Comparison of ENCODE assay signal across 17 cellular contexts in the genomic region with DNA sequence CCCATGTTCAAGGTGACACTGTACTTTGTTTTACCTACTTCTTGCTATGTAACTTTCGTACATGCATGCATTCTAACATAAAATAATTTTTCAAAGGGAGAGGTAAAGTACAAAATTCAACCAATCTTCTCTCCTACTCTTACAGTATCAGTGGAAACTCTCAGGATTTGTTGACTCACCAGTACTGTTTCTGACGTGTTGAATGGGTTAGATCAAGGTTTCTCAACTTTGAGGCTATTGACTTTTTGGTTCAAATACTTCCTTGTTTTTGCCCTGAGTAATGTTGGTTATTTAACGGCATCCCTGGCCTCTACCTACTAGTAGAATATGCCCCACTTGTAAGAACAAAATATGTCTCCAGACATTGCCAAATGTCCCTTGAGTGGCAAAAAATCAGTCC.
DNase-seq lines count a peak whose midpoint lies in the region; ATAC-seq, FAIRE-seq and TF ChIP-seq lines count a peak whose summit lies in the region.
"Had no signal": no experiment of that assay in that cellular context is flagged by ENCODE, and none has a peak within 500 bp of the region (broad histone marks: within the 10 kb centered on the region; RNA-seq: fewer than 3 reads in every experiment).

No MANE protein-coding gene starts in this region.

- FAIRE-seq in bronchial epithelial cell (lab: Jason Lieb, UNC) = no peak

- intact Hi-C loops in mammary epithelial cell (cut with micrococcal nuclease) = no loop called here
- intact Hi-C loops in MCF 10A (cut with micrococcal nuclease) = no loop called here

- H3K9ac ChIP-seq in mammary epithelial cell (ENCODE audit: insufficient read depth, low read length) = no peak overlapping the region
- H3K9ac ChIP-seq: BLaER1 had no signal

- H3K27ac ChIP-seq in mammary epithelial cell (ENCODE audit: insufficient read depth, low read depth, low read length) = no peak overlapping the region
- H3K27ac ChIP-seq: BLaER1 had no signal

- CTCF ChIA-PET in mammary epithelial cell (lab: Charles Lee; ENCODE audit: low non-redundant PET) (no interaction called here), MCF 10A (lab: Yijun Ruan, JAX) (no interaction called here)

- H3K36me3 ChIP-seq in mammary epithelial cell (ENCODE audit: insufficient read depth, low read length) (no peaks in the 10 kb centered on the region), bronchial epithelial cell (ENCODE audit: control insufficient read depth, insufficient read depth, low read length) (no peaks in the 10 kb centered on the region)
- H3K36me3 ChIP-seq: BLaER1 had no signal

- H3K36me3 Mint-ChIP-seq in MCF 10A (ENCODE audit: insufficient read depth, unreplicated experiment) = no peaks in the 10 kb centered on the region
- H3K36me3 Mint-ChIP-seq: CD14-positive monocyte; CD4-positive, alpha-beta memory T cell had no signal

- H3K9me3 ChIP-seq in mammary epithelial cell (replicated peaks; ENCODE audit: insufficient read depth, low read length) = no peaks in the 10 kb centered on the region
- H3K9me3 ChIP-seq: BLaER1 had no signal

- H3K9me3 Mint-ChIP-seq in MCF 10A (ENCODE audit: unreplicated experiment) = peaks cover 14% of the 10 kb centered on the region
- H3K9me3 Mint-ChIP-seq: HFFc6 had no signal

- dilution Hi-C loops in mammary epithelial cell (cut with HindIII; ENCODE audit: low sequenced_read_pairs) = no loop called here

- H3K4me3 Mint-ChIP-seq in MCF 10A (ENCODE audit: unreplicated experiment) = no peak overlapping the region
- H3K4me3 Mint-ChIP-seq: CD14-positive monocyte; CD4-positive, alpha-beta memory T cell; HFFc6 had no signal

- no TSS peak for BruUV-seq in mammary epithelial cell (replicated peaks; lab: Mats Ljungman, UMichigan)
- no TSS peak for BruUV-seq in MCF 10A (replicated peaks; lab: Mats Ljungman, UMichigan)

- 43% methylated on average over 3 of the region's 3 CpGs for WGBS in mammary epithelial cell (ENCODE audit: low coverage, missing lambda C conversion rate)

- H3K27me3 Mint-ChIP-seq in MCF 10A (ENCODE audit: insufficient read depth, unreplicated experiment) = no peaks in the 10 kb centered on the region

- H2AFZ ChIP-seq in mammary epithelial cell (ENCODE audit: low read depth, low read length) = no peak overlapping the region

- ATAC-seq in HG03521 (IDR thresholded peaks at IDR 0.05; ENCODE audit: unreplicated experiment) (no peak), HG03520 (IDR thresholded peaks at IDR 0.05; ENCODE audit: unreplicated experiment) (no peak)
- ATAC-seq: HCT116 had no signal

- peaks cover 15% of the 10 kb centered on the region for H3K27me3 ChIP-seq in mammary epithelial cell (ENCODE audit: insufficient read depth, low read length)
- H3K27me3 ChIP-seq in bronchial epithelial cell (ENCODE audit: control insufficient read depth, insufficient read depth, low read length) = no peaks in the 10 kb centered on the region
- H3K27me3 ChIP-seq: BLaER1 had no signal

- POLR2A ChIA-PET in MCF 10A (lab: Yijun Ruan, JAX) = no interaction called here

- no peak overlapping the region for H3K4me2 ChIP-seq in mammary epithelial cell (ENCODE audit: insufficient read depth, low read depth, low read length)
- H3K4me2 ChIP-seq: BLaER1 had no signal

- in situ Hi-C loops in mammary epithelial cell (cut with MboI; ENCODE audit: low sequenced_read_pairs in 2 of 2) = no loop called here

- DNase-seq in mammary epithelial cell (peak; percentile 5), MCF 10A (ENCODE audit: unreplicated experiment) (no peak), bronchial epithelial cell (ENCODE audit: low read depth) (peak; percentile 60), epithelial cell of esophagus (ENCODE audit: low read depth) (peak; percentile 53)
- no peak for DNase-seq in activated CD8-positive, alpha-beta memory T cell treated with anti-CD3 and anti-CD28 coated beads for 24 hours
- DNase-seq: 8988T; CD4-positive, alpha-beta memory T cell; DMS79 treated with DMSO at 0.1 percent for 48 hours; GF-D8; GOT3; H7; HFFc6 had no signal

- H3K27ac Mint-ChIP-seq in MCF 10A (ENCODE audit: low read depth, unreplicated experiment) = no peak overlapping the region
- H3K27ac Mint-ChIP-seq: CD14-positive monocyte; CD4-positive, alpha-beta memory T cell; HFFc6 had no signal

- H3K4me1 ChIP-seq in mammary epithelial cell (ENCODE audit: insufficient read depth, low read length) = no peaks in the 10 kb centered on the region
- H3K4me1 ChIP-seq: BLaER1 had no signal

- no peak overlapping the region for H3K4me3 ChIP-seq in mammary epithelial cell (replicated peaks in 1 of 3; ENCODE audit: insufficient read depth in 1 of 3, low read depth in 2 of 3, low read length in 3 of 3)
- no peak overlapping the region for H3K4me3 ChIP-seq in bronchial epithelial cell (ENCODE audit: low read depth, low read length)
- H3K4me3 ChIP-seq in epithelial cell of esophagus (ENCODE audit: low read length) = no peak overlapping the region
- H3K4me3 ChIP-seq: BLaER1 had no signal

- TF ChIP-seq CTCF in mammary epithelial cell (conservative IDR thresholded peaks at IDR 0.05 in 1 of 2, IDR thresholded peaks at IDR 0.05 in 1 of 2; ENCODE audit: extremely low read depth in 1 of 2, insufficient read depth in 1 of 2, low read depth in 1 of 2, low read length in 2 of 2) (no peak), MCF 10A (IDR thresholded peaks at IDR 0.05; ENCODE audit: unreplicated experiment) (no peak), bronchial epithelial cell (IDR thresholded peaks at IDR 0.05; ENCODE audit: insufficient read depth, low read length, severe bottlenecking) (no peak), epithelial cell of esophagus (IDR thresholded peaks at IDR 0.05; ENCODE audit: insufficient read depth, low read depth, low read length, missing control alignments) (no peak)

- no peaks in the 10 kb centered on the region for H3K79me2 ChIP-seq in mammary epithelial cell (ENCODE audit: insufficient read depth, low read length)

- H4K20me1 ChIP-seq in mammary epithelial cell (ENCODE audit: insufficient read depth, low read length) = no peaks in the 10 kb centered on the region
- H4K20me1 ChIP-seq: BLaER1 had no signal

- H3K4me1 Mint-ChIP-seq in MCF 10A (ENCODE audit: insufficient read depth, unreplicated experiment) = no peaks in the 10 kb centered on the region
- H3K4me1 Mint-ChIP-seq: CD14-positive monocyte; CD4-positive, alpha-beta memory T cell had no signal

Comparison
In these comparisons a context has a peak if more than half of its experiments do, and no peak if none do; other contexts are left out.
1. DNase-seq: peak in mammary epithelial cell (single experiment), bronchial epithelial cell (single experiment) and epithelial cell of esophagus (single experiment); none in MCF 10A (single experiment) and activated CD8-positive, alpha-beta memory T cell treated with anti-CD3 and anti-CD28 coated beads for 24 hours (single experiment).